In the genomic region with DNA sequence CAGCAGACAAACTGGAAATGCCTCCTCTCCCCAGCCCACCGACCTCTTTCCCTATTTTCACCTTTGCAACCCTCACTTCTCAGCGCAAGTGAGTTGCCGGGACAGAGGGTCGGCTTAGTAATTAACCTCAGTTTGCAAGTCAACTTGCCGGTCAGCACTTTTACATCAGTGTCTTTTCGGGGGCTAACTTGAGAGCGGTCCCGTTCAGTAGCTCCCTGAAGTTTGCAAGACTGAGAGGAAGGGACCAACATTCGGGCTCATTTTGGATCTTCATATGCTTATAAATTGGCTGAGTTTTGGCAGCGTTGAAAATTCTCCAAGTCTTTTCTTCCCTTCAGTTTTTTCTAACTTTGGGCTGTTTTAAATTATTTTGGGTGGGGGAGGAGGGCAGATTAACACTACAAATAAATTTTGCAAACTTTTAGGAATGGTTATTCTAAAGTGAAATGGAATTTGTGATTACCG, we compare ENCODE assay signal across 8 cellular contexts. TPM values are rescaled to one million over a fixed set of nuclear protein-coding genes. Genes with fewer than 3 reads are reported as not detected.
DNase-seq lines count a peak whose midpoint lies in the region; ATAC-seq and TF ChIP-seq lines count a peak whose summit lies in the region.

No MANE protein-coding gene starts in this region.

- no peak for TF ChIP-seq CTCF in WTC11 (IDR thresholded peaks at IDR 0.05)

- H3K36me3 ChIP-seq in HAP-1 (replicated peaks) (no peaks in the 10 kb centered on the region), iPS DF 6.9 (ENCODE audit: control insufficient read depth, insufficient read depth, low read length) (no peaks in the 10 kb centered on the region; the same call in 1 of the 2 replicates)

- in situ Hi-C loops in HAP-1 (cut with MboI; ENCODE audit: low sequenced_read_pairs) = no loop called here

- no peaks in the 10 kb centered on the region for H3K9me3 Mint-ChIP-seq in WTC11
- no peaks in the 10 kb centered on the region for H3K9me3 Mint-ChIP-seq in stimulated activated memory B cell treated with anti-CD40 and anti-IgM and Interleukin-4, amounts not matched to agents 10 μg/mL and 1 μg/mL and 100 μg/mL, for 72 hours

- H3K27me3 ChIP-seq in HAP-1 (ENCODE audit: low read depth) = no peaks in the 10 kb centered on the region
- H3K27me3 ChIP-seq in iPS DF 6.9 (ENCODE audit: control insufficient read depth, insufficient read depth, low read length) = no peaks in the 10 kb centered on the region

- peak overlapping the region; percentile 80 for H3K4me3 Mint-ChIP-seq in WTC11
- H3K4me3 Mint-ChIP-seq in stimulated activated memory B cell treated with anti-CD40 and anti-IgM and Interleukin-4, amounts not matched to agents 10 μg/mL and 1 μg/mL and 100 μg/mL, for 72 hours = peak overlapping the region; percentile 91

- ATAC-seq in WTC11 (no peak), GM21737 (IDR thresholded peaks at IDR 0.05; ENCODE audit: unreplicated experiment) (no peak)
- no peak for ATAC-seq in stimulated activated memory B cell treated with anti-CD40 and anti-IgM and Interleukin-4, amounts not matched to agents 10 μg/mL and 1 μg/mL and 100 μg/mL, for 72 hours

- 0 out of 2 replicates have a peak, but pooled peaks cover 8% of the 10 kb centered on the region for H3K36me3 Mint-ChIP-seq in WTC11
- H3K36me3 Mint-ChIP-seq in stimulated activated memory B cell treated with anti-CD40 and anti-IgM and Interleukin-4, amounts not matched to agents 10 μg/mL and 1 μg/mL and 100 μg/mL, for 72 hours = peaks cover 7% of the 10 kb centered on the region

- POLR2A ChIA-PET in WTC11 (lab: Charles Lee) = interaction anchor here (1.0 to 1.8 kb wide), 5 partner anchors 18 to 844 kb away, joined by 3 to 12 read pairs (median 5); a partner anchor contains a TSS

- DNase-seq in HAP-1 (ENCODE audit: low spot score in 2 of 2) (no peak), WTC11 (ENCODE audit: low spot score) (no peak), iPS DF 6.9 (ENCODE audit: low read depth, low spot score) (no peak), amniotic stem cell (lab: John Stamatoyannopoulos, UW) (no peak), H4 (ENCODE audit: low spot score) (no peak)
- DNase-seq in stimulated activated CD4-positive, alpha-beta T cell treated with anti-CD3 and anti-CD28 coated beads, Interleukin-2, amount 100 ng/mL, for 24 hours = no peak

- CTCF ChIA-PET in WTC11 (lab: Charles Lee) = interaction anchor here (1.2 to 2.0 kb wide), 7 partner anchors 10 to 698 kb away, joined by 4 to 16 read pairs (median 7); a partner anchor contains a TSS

- peaks cover 11% of the 10 kb centered on the region for H3K4me1 Mint-ChIP-seq in WTC11
- peaks cover 17% of the 10 kb centered on the region for H3K4me1 Mint-ChIP-seq in stimulated activated memory B cell treated with anti-CD40 and anti-IgM and Interleukin-4, amounts not matched to agents 10 μg/mL and 1 μg/mL and 100 μg/mL, for 72 hours

- H3K9me3 ChIP-seq in HAP-1 (no peaks in the 10 kb centered on the region), iPS DF 6.9 (ENCODE audit: control insufficient read depth, insufficient read depth, low read length) (no peaks in the 10 kb centered on the region)

- H3K4me3 ChIP-seq in HAP-1 = peak overlapping the region; percentile 68
- H3K4me3 ChIP-seq in iPS DF 6.9 (ENCODE audit: low read length) = peak overlapping the region; percentile 89

- WGBS in iPS DF 6.9 (ENCODE audit: insufficient coverage, insufficient read length) = no CpG with 5 or more reads among the region's 11 CpGs

- no peak overlapping the region for H3K27ac ChIP-seq in iPS DF 6.9 (ENCODE audit: low read length)

- no peaks in the 10 kb centered on the region for H3K27me3 Mint-ChIP-seq in WTC11 (ENCODE audit: low read depth)
- no peaks in the 10 kb centered on the region for H3K27me3 Mint-ChIP-seq in stimulated activated memory B cell treated with anti-CD40 and anti-IgM and Interleukin-4, amounts not matched to agents 10 μg/mL and 1 μg/mL and 100 μg/mL, for 72 hours

- peaks cover 11% of the 10 kb centered on the region for H3K4me1 ChIP-seq in HAP-1
- H3K4me1 ChIP-seq in iPS DF 6.9 (ENCODE audit: control insufficient read depth, insufficient read depth, low read length) = no peaks in the 10 kb centered on the region

- H3K27ac Mint-ChIP-seq in WTC11 = peak overlapping the region; percentile 93
- H3K27ac Mint-ChIP-seq in stimulated activated memory B cell treated with anti-CD40 and anti-IgM and Interleukin-4, amounts not matched to agents 10 μg/mL and 1 μg/mL and 100 μg/mL, for 72 hours = peak overlapping the region; percentile 87

TF ChIP-seq in WTC11, 78 proteins besides CTCF, POLR2A, EP300 and RAD21 (continues in another document):
- TF ChIP-seq TP53 (CRISPR knock-in tag; IDR thresholded peaks at IDR 0.05) = no peak
- no peak for TF ChIP-seq RORB (CRISPR knock-in tag; IDR thresholded peaks at IDR 0.05)
- no peak for TF ChIP-seq TEAD1 (CRISPR knock-in tag; IDR thresholded peaks at IDR 0.05)
- TF ChIP-seq NFE2L1 (CRISPR knock-in tag; IDR thresholded peaks at IDR 0.05) = no peak
- TF ChIP-seq NFATC4 (CRISPR knock-in tag; IDR thresholded peaks at IDR 0.05) = no peak
- TF ChIP-seq, protein P1, sequence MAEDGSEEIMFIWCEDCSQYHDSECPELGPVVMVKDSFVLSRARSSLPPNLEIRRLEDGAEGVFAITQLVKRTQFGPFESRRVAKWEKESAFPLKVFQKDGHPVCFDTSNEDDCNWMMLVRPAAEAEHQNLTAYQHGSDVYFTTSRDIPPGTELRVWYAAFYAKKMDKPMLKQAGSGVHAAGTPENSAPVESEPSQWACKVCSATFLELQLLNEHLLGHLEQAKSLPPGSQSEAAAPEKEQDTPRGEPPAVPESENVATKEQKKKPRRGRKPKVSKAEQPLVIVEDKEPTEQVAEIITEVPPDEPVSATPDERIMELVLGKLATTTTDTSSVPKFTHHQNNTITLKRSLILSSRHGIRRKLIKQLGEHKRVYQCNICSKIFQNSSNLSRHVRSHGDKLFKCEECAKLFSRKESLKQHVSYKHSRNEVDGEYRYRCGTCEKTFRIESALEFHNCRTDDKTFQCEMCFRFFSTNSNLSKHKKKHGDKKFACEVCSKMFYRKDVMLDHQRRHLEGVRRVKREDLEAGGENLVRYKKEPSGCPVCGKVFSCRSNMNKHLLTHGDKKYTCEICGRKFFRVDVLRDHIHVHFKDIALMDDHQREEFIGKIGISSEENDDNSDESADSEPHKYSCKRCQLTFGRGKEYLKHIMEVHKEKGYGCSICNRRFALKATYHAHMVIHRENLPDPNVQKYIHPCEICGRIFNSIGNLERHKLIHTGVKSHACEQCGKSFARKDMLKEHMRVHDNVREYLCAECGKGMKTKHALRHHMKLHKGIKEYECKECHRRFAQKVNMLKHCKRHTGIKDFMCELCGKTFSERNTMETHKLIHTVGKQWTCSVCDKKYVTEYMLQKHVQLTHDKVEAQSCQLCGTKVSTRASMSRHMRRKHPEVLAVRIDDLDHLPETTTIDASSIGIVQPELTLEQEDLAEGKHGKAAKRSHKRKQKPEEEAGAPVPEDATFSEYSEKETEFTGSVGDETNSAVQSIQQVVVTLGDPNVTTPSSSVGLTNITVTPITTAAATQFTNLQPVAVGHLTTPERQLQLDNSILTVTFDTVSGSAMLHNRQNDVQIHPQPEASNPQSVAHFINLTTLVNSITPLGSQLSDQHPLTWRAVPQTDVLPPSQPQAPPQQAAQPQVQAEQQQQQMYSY (CRISPR knock-in tag; IDR thresholded peaks at IDR 0.05) = no peak
- TF ChIP-seq ZNF219 (CRISPR knock-in tag; IDR thresholded peaks at IDR 0.05; ENCODE audit: borderline replicate concordance) = no peak
- TF ChIP-seq RELA (CRISPR knock-in tag; IDR thresholded peaks at IDR 0.05; ENCODE audit: borderline replicate concordance) = no peak
- no peak for TF ChIP-seq TEAD4 (CRISPR knock-in tag; IDR thresholded peaks at IDR 0.05)
- TF ChIP-seq, protein P2, sequence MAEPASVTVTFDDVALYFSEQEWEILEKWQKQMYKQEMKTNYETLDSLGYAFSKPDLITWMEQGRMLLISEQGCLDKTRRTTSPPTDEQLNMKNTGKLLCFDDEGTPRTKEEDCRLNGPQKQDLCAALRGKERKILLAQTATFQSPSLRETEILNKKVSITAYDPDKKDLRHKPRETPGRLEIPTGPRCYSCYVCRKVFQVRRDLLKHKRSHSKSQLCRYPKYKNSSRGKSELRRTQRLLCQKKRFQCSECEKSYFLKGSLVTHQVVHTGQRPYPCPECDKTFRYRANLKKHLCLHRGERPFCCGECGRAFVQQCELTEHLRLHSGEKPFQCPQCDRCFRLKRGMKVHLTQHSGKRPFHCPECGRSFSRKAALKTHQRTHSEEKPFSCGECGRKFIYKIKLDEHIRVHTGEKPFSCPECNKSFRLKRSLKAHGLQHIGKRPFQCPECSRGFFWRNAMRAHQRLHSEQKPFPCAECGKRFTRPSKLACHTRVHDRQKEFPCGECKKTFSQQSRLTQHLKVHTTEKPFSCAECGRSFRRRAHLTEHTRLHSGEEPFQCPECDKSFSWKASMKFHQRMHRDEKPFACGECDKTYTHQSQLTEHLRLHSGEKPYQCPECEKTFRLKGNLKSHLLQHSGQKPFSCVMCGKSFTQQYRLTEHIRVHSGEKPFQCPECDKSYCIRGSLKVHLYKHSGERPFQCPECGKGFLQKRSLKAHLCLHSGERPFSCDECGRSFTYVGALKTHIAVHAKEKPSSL (CRISPR knock-in tag; conservative IDR thresholded peaks at IDR 0.05) = no peak
- TF ChIP-seq MXD4 (CRISPR knock-in tag; IDR thresholded peaks at IDR 0.05; ENCODE audit: borderline replicate concordance) = no peak
- no peak for TF ChIP-seq IRF2 (CRISPR knock-in tag; IDR thresholded peaks at IDR 0.05; ENCODE audit: borderline replicate concordance, low read depth)
- no peak for TF ChIP-seq JUN (CRISPR knock-in tag; IDR thresholded peaks at IDR 0.05)
- TF ChIP-seq, protein P3, sequence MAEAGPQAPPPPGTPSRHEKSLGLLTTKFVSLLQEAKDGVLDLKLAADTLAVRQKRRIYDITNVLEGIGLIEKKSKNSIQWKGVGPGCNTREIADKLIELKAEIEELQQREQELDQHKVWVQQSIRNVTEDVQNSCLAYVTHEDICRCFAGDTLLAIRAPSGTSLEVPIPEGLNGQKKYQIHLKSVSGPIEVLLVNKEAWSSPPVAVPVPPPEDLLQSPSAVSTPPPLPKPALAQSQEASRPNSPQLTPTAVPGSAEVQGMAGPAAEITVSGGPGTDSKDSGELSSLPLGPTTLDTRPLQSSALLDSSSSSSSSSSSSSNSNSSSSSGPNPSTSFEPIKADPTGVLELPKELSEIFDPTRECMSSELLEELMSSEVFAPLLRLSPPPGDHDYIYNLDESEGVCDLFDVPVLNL (CRISPR knock-in tag; IDR thresholded peaks at IDR 0.05; ENCODE audit: borderline replicate concordance, low read depth) = no peak

RNA-seq across cellular contexts. Expression of a gene that starts 0.8 kb away (rescaled TPM):
- total RNA-seq in WTC11 (2021) = 10.7 to 12.9 TPM (median 12.1 TPM) in 3 replicates
- total RNA-seq in H4 (2014; rRNA removed; shearing (Covaris generic)) = 7.6 and 7.9 TPM in 2 replicates

RNA-seq across cellular contexts. Expression of a gene that starts 17.9 kb away (rescaled TPM):
- 28.8 to 31.7 TPM (median 29.3 TPM) in 3 replicates for total RNA-seq in WTC11 (2021)
- 10.8 and 11.3 TPM in 2 replicates for total RNA-seq in H4 (2014; rRNA removed; shearing (Covaris generic))
